24 cellular contexts compared by ENCODE assay signal in genomic region chr2:113406114-113406513, GRCh38. TPM values are rescaled to one million over a fixed set of nuclear protein-coding genes. Genes with fewer than 3 reads are reported as not detected.
A peak's percentile ranks its signal among the peaks of the same experiment; 100 is the strongest.
DNase-seq lines count a peak whose midpoint lies in the region; ATAC-seq and TF ChIP-seq lines count a peak whose summit lies in the region.
"Had no signal": no experiment of that assay in that cellular context is flagged by ENCODE, and none has a peak within 500 bp of the region (broad histone marks: within the 10 kb centered on the region; RNA-seq: fewer than 3 reads in every experiment).

No MANE protein-coding gene starts in this region.

- H3K27ac ChIP-seq in DOHH2 (ENCODE audit: low read depth, low read length), result peak overlapping the region; percentile 67
- no peak overlapping the region for H3K27ac ChIP-seq in PC-9
- H3K27ac ChIP-seq in vagina, result no peak overlapping the region
- H3K27ac ChIP-seq: A549 had no signal

- H3K27ac Mint-ChIP-seq in memory B cell, result peak overlapping the region; percentile 87
- H3K27ac Mint-ChIP-seq: activated CD4-positive, alpha-beta T cell treated with anti-CD3 and anti-CD28 coated beads for 36 hours; CD8-positive, alpha-beta memory T cell; progenitor cell of endocrine pancreas; stimulated activated naive CD8-positive, alpha-beta T cell treated with anti-CD3 and anti-CD28 coated beads, Interleukin-15, amount 100 ng/mL, for 72 hours; T-helper 2 cell treated with Interferon-gamma antibody and Interleukin-4, amounts not matched to agents 5 μg/mL and 100 μg/mL, for 36 hours had no signal

- peaks cover 17% of the 10 kb centered on the region for H3K79me2 ChIP-seq in DOHH2 (ENCODE audit: control insufficient read depth, low read length)
- no peaks in the 10 kb centered on the region for H3K79me2 ChIP-seq in PC-9 (ENCODE audit: low read depth)

- DNase-seq in memory B cell (ENCODE audit: low spot score in 2 of 2) (peak in 1 of 2 donors; percentile 7), COLO668 (lab: John Stamatoyannopoulos, UW; ENCODE audit: unreplicated experiment) (no peak), NCI-H146 (lab: John Stamatoyannopoulos, UW) (no peak), PC-9 (no peak), vagina (ENCODE audit: extremely low spot score in 2 of 2) (no peak)
- DNase-seq: activated CD4-positive, alpha-beta T cell treated with anti-CD3 and anti-CD28 coated beads for 36 hours; activated CD8-positive, alpha-beta memory T cell treated with anti-CD3 and anti-CD28 coated beads, Interleukin-2, amount 50 U/mL, for 4 hours; activated gamma-delta T cell treated with Interleukin-2 at 50 U/mL for 16 hours; CD8-positive, alpha-beta memory T cell; effector memory CD4-positive, alpha-beta T cell; left ventricle myocardium superior; NCI-H1417; NCI-H2227 treated with DMSO at 0.1 percent for 48 hours; NK-92 treated with Interleukin-12 subunit alpha and Interleukin-12 subunit beta, amount 100 ng/mL, for 24 hours; SHP77 treated with DMSO at 0.1 percent for 48 hours; stimulated activated CD4-positive, alpha-beta T cell treated with anti-CD3 and anti-CD28 coated beads, Interleukin-12 subunit alpha, Interleukin-12 subunit beta, amount 100 ng/mL, for 4 hours; stimulated activated naive CD8-positive, alpha-beta T cell treated with anti-CD3 and anti-CD28 coated beads, Interleukin-15, amount 100 ng/mL, for 72 hours had no signal

- CTCF ChIA-PET in PC-9 (lab: Charles Lee), result no interaction called here

- no TSS peak for BruUV-seq in PC-9 (replicated peaks; lab: Mats Ljungman, UMichigan)

- peaks cover 9% of the 10 kb centered on the region for H3K36me3 Mint-ChIP-seq in memory B cell
- H3K36me3 Mint-ChIP-seq: CD8-positive, alpha-beta memory T cell had no signal

- H3F3A ChIP-seq in DOHH2 (ENCODE audit: control insufficient read depth, insufficient read depth) (peaks cover 2% of the 10 kb centered on the region; the same call in 1 of the 2 replicates), PC-9 (ENCODE audit: insufficient read depth, low read depth) (no peaks in the 10 kb centered on the region)

- peaks cover 3% of the 10 kb centered on the region for H3K9me3 Mint-ChIP-seq in memory B cell
- H3K9me3 Mint-ChIP-seq: CD8-positive, alpha-beta memory T cell; central memory CD8-positive, alpha-beta T cell; stimulated activated naive CD8-positive, alpha-beta T cell treated with anti-CD3 and anti-CD28 coated beads, Interleukin-15, amount 100 ng/mL, for 72 hours; T-helper 2 cell treated with Interferon-gamma antibody and Interleukin-4, amounts not matched to agents 5 μg/mL and 100 μg/mL, for 36 hours had no signal

- no peaks in the 10 kb centered on the region for H3K9me3 ChIP-seq in DOHH2 (ENCODE audit: control insufficient read depth, insufficient read depth, low read length)
- no peaks in the 10 kb centered on the region for H3K9me3 ChIP-seq in PC-9 (ENCODE audit: insufficient read depth, low read depth)
- H3K9me3 ChIP-seq in vagina, result no peaks in the 10 kb centered on the region
- H3K9me3 ChIP-seq: A549 had no signal

- H3K4me3 Mint-ChIP-seq in memory B cell, result peak overlapping the region; percentile 91
- H3K4me3 Mint-ChIP-seq: activated CD4-positive, alpha-beta T cell treated with anti-CD3 and anti-CD28 coated beads for 36 hours; CD8-positive, alpha-beta memory T cell; central memory CD8-positive, alpha-beta T cell; stimulated activated naive CD8-positive, alpha-beta T cell treated with anti-CD3 and anti-CD28 coated beads, Interleukin-15, amount 100 ng/mL, for 72 hours; T-helper 2 cell treated with Interferon-gamma antibody and Interleukin-4, amounts not matched to agents 5 μg/mL and 100 μg/mL, for 36 hours had no signal

- H3K4me3 ChIP-seq in DOHH2 (ENCODE audit: low read length), result peak overlapping the region; percentile 88
- H3K4me3 ChIP-seq in PC-9, result no peak overlapping the region
- H3K4me3 ChIP-seq in vagina, result no peak overlapping the region
- H3K4me3 ChIP-seq: A549 had no signal

- intact Hi-C loops in PC-9 (cut with micrococcal nuclease; ENCODE audit: unreplicated experiment) (no loop called here), vagina (cut with DNase I) (no loop called here)

- H3K4me1 Mint-ChIP-seq in memory B cell, result peaks cover 35% of the 10 kb centered on the region
- H3K4me1 Mint-ChIP-seq: activated CD4-positive, alpha-beta T cell treated with anti-CD3 and anti-CD28 coated beads for 36 hours; CD8-positive, alpha-beta memory T cell; central memory CD8-positive, alpha-beta T cell; stimulated activated naive CD8-positive, alpha-beta T cell treated with anti-CD3 and anti-CD28 coated beads, Interleukin-15, amount 100 ng/mL, for 72 hours had no signal

- H3K4me2 ChIP-seq in DOHH2 (ENCODE audit: low read length) (peak overlapping the region; percentile 93), PC-9 (no peak overlapping the region)
- H3K4me2 ChIP-seq: A549 had no signal

- no peaks in the 10 kb centered on the region for H3K27me3 Mint-ChIP-seq in memory B cell

- TF ChIP-seq POLR2A in Raji (IDR thresholded peaks at IDR 0.05; ENCODE audit: insufficient read depth, low read depth, low read length) (peak; percentile 59; the same call in 1 of the 2 replicates), vagina (IDR thresholded peaks at IDR 0.05) (no peak)

- H3K9me2 ChIP-seq in DOHH2 (replicated peaks; ENCODE audit: control insufficient read depth, low read length) (no peaks in the 10 kb centered on the region), PC-9 (ENCODE audit: insufficient read depth) (no peaks in the 10 kb centered on the region)

- H3K36me3 ChIP-seq in DOHH2 (ENCODE audit: control insufficient read depth, low read length), result peaks cover 9% of the 10 kb centered on the region
- H3K36me3 ChIP-seq in PC-9 (ENCODE audit: low read depth), result no peaks in the 10 kb centered on the region
- no peaks in the 10 kb centered on the region for H3K36me3 ChIP-seq in vagina

- TF ChIP-seq CTCF in DOHH2 (IDR thresholded peaks at IDR 0.05; ENCODE audit: low read depth, low read length, poor library complexity, severe bottlenecking) (no peak), PC-9 (conservative IDR thresholded peaks at IDR 0.05) (no peak), vagina (IDR thresholded peaks at IDR 0.05) (no peak)

- H3K4me1 ChIP-seq in DOHH2 (ENCODE audit: control insufficient read depth, low read length) (peaks cover 53% of the 10 kb centered on the region), PC-9 (replicated peaks; ENCODE audit: insufficient read depth) (no peaks in the 10 kb centered on the region; the same call in 1 of the 2 replicates), vagina (no peaks in the 10 kb centered on the region)

- POLR2A ChIA-PET in PC-9 (lab: Charles Lee; ENCODE audit: unreplicated experiment), result no interaction called here

- no peaks in the 10 kb centered on the region for H3K27me3 ChIP-seq in DOHH2 (ENCODE audit: control insufficient read depth, low read length)
- no peaks in the 10 kb centered on the region for H3K27me3 ChIP-seq in PC-9 (ENCODE audit: insufficient read depth, low read depth)
- no peaks in the 10 kb centered on the region for H3K27me3 ChIP-seq in vagina

- no peaks in the 10 kb centered on the region for H4K20me1 ChIP-seq in DOHH2 (ENCODE audit: control insufficient read depth, insufficient read depth, low read depth, low read length)
- H4K20me1 ChIP-seq in PC-9 (ENCODE audit: insufficient read depth), result no peaks in the 10 kb centered on the region

- ATAC-seq in GM21576 (IDR thresholded peaks at IDR 0.05; ENCODE audit: unreplicated experiment) (peak; percentile 50), memory B cell (ENCODE audit: low read depth) (peak; percentile 85)
- ATAC-seq: A549; activated CD4-positive, alpha-beta T cell treated with anti-CD3 and anti-CD28 coated beads for 36 hours; left ventricle myocardium superior; stimulated activated naive CD8-positive, alpha-beta T cell treated with anti-CD3 and anti-CD28 coated beads, Interleukin-15, amount 100 ng/mL, for 72 hours had no signal

- no peak overlapping the region for H2AFZ ChIP-seq in PC-9

RNA-seq across cellular contexts. Expression of gene ZNG1B, which starts 31.4 kb away (rescaled TPM):
- total RNA-seq in PC-9 (2021), result 37.5 and 42.2 TPM in 2 replicates
- total RNA-seq in vagina, result 19.2 TPM
